Comparison of ENCODE assay signal across 8 cellular contexts in genomic region chr16:27327586-27327915, GRCh38. TPM values are rescaled to one million over a fixed set of nuclear protein-coding genes. Genes with fewer than 3 reads are reported as not detected.
A peak's percentile ranks its signal among the peaks of the same experiment; 100 is the strongest.
DNase-seq lines count a peak whose midpoint lies in the region; ATAC-seq, FAIRE-seq and TF ChIP-seq lines count a peak whose summit lies in the region.

No MANE protein-coding gene starts in this region.

- no peaks in the 10 kb centered on the region for H4K20me1 ChIP-seq in keratinocyte (ENCODE audit: control insufficient read depth, extremely low read depth, insufficient read depth, low read length)

- peak overlapping the region; percentile 45 for H3K4me2 ChIP-seq in keratinocyte (ENCODE audit: control insufficient read depth, extremely low read depth, insufficient read depth, low read depth, low read length)

- peaks cover 82% of the 10 kb centered on the region for H3K4me1 Mint-ChIP-seq in activated naive CD8-positive, alpha-beta T cell (ENCODE audit: low read depth)
- H3K4me1 Mint-ChIP-seq in stimulated activated naive B cell treated with anti-CD40 and anti-IgM and Interleukin-4, amounts not matched to agents 10 μg/mL and 1 μg/mL and 100 μg/mL, for 72 hours = peaks cover 60 to 89% of the 10 kb centered on the region in 2 donors

- no peaks in the 10 kb centered on the region for H3K9me3 Mint-ChIP-seq in activated naive CD8-positive, alpha-beta T cell (ENCODE audit: low read depth)
- peaks cover 0 to 5% of the 10 kb centered on the region in 2 donors for H3K9me3 Mint-ChIP-seq in stimulated activated naive B cell treated with anti-CD40 and anti-IgM and Interleukin-4, amounts not matched to agents 10 μg/mL and 1 μg/mL and 100 μg/mL, for 72 hours

- dilution Hi-C loops in keratinocyte (cut with MboI; ENCODE audit: extremely low pct_ligation_motif_present, low sequenced_read_pairs) = no loop called here

- no peaks in the 10 kb centered on the region for H3K27me3 Mint-ChIP-seq in activated naive CD8-positive, alpha-beta T cell
- no peaks in the 10 kb centered on the region for H3K27me3 Mint-ChIP-seq in stimulated activated naive B cell treated with anti-CD40 and anti-IgM and Interleukin-4, amounts not matched to agents 10 μg/mL and 1 μg/mL and 100 μg/mL, for 72 hours

- H3K27ac ChIP-seq in HUES64 (ENCODE audit: low read depth, low read length) = peak overlapping the region; percentile 87; the same call in 1 of the 2 replicates
- H3K27ac ChIP-seq in keratinocyte (ENCODE audit: control insufficient read depth, insufficient read depth, low read length) = peak overlapping the region; percentile 94

- peaks cover 8% of the 10 kb centered on the region; the same call in 1 of the 2 replicates for H3K36me3 ChIP-seq in HUES64 (ENCODE audit: insufficient read depth, low read length)
- peaks cover 7 to 33% of the 10 kb centered on the region in 2 experiments for H3K36me3 ChIP-seq in keratinocyte (ENCODE audit: control insufficient read depth in 2 of 2, extremely low read depth in 1 of 2, insufficient read depth in 2 of 2, low read length in 2 of 2)

- no peak for FAIRE-seq in keratinocyte (lab: Jason Lieb, UNC)

- H3K9ac ChIP-seq in HUES64 (ENCODE audit: low read depth, low read length) (0 out of 2 replicates have a peak overlapping the region, but pooled peaks have one; percentile 10), keratinocyte (ENCODE audit: control insufficient read depth, extremely low read depth, insufficient read depth, low read length) (peak overlapping the region; percentile 71)

- no peak for ATAC-seq in stimulated activated naive B cell treated with anti-CD40 and anti-IgM and Interleukin-4, amounts not matched to agents 10 μg/mL and 1 μg/mL and 100 μg/mL, for 72 hours (replicated peaks)

- peaks cover 23% of the 10 kb centered on the region for H3K36me3 Mint-ChIP-seq in activated naive CD8-positive, alpha-beta T cell
- H3K36me3 Mint-ChIP-seq in stimulated activated naive B cell treated with anti-CD40 and anti-IgM and Interleukin-4, amounts not matched to agents 10 μg/mL and 1 μg/mL and 100 μg/mL, for 72 hours = peaks cover 67 to 87% of the 10 kb centered on the region in 2 donors

- H3K4me1 ChIP-seq in HUES64 (ENCODE audit: insufficient read depth, low read length) (peaks cover 34% of the 10 kb centered on the region; the same call in 1 of the 2 replicates), keratinocyte (ENCODE audit: control insufficient read depth, extremely low read depth, insufficient read depth, low read length) (peaks cover 41% of the 10 kb centered on the region)

- H2AFZ ChIP-seq in keratinocyte (ENCODE audit: control insufficient read depth, low read length) = no peak overlapping the region

- H3K27me3 ChIP-seq in HUES64 (ENCODE audit: insufficient read depth, low read length) (no peaks in the 10 kb centered on the region), keratinocyte (ENCODE audit: control insufficient read depth, extremely low read depth, insufficient read depth, low read length) (no peaks in the 10 kb centered on the region)

- TF ChIP-seq CTCF in keratinocyte (optimal IDR thresholded peaks at IDR 0.05 in 1 of 3, IDR thresholded peaks at IDR 0.05 in 1 of 3, conservative IDR thresholded peaks at IDR 0.05 in 1 of 3; ENCODE audit: extremely low read depth in 1 of 3, insufficient read depth in 2 of 3, low read length in 3 of 3) (no peak), GM20000 (IDR thresholded peaks at IDR 0.05; ENCODE audit: extremely low read depth, missing control alignments) (no peak)

- WGBS in HUES64 = 21% methylated on average over 2 of the region's 3 CpGs

- 0 out of 2 replicates have a peak, but pooled peaks cover 2% of the 10 kb centered on the region for H3K9me3 ChIP-seq in HUES64 (ENCODE audit: insufficient read depth, low read depth, low read length)
- no peaks in the 10 kb centered on the region for H3K9me3 ChIP-seq in keratinocyte (ENCODE audit: control insufficient read depth, low read depth, low read length)

- H3K9me1 ChIP-seq in keratinocyte (ENCODE audit: control insufficient read depth, extremely low read depth, insufficient read depth, low read length) = peaks cover 3% of the 10 kb centered on the region

- DNase-seq in keratinocyte (ENCODE audit: low read depth, low spot score) (no peak), GM20000 (ENCODE audit: low spot score) (no peak), HK-2 (ENCODE audit: unreplicated experiment) (no peak), mesenteric fat pad (ENCODE audit: low spot score) (no peak), erythroblast (lab: John Stamatoyannopoulos, UW) (no peak)
- DNase-seq in stimulated activated naive B cell treated with anti-CD40 and anti-IgM and Interleukin-4, amounts not matched to agents 10 μg/mL and 1 μg/mL and 100 μg/mL, for 72 hours = no peak

- no peak for TF ChIP-seq POLR2A in erythroblast (IDR thresholded peaks at IDR 0.05; ENCODE audit: low read length)

- peak overlapping the region; percentile 92 for H3K27ac Mint-ChIP-seq in activated naive CD8-positive, alpha-beta T cell
- H3K27ac Mint-ChIP-seq in stimulated activated naive B cell treated with anti-CD40 and anti-IgM and Interleukin-4, amounts not matched to agents 10 μg/mL and 1 μg/mL and 100 μg/mL, for 72 hours = peak overlapping the region; percentile 88

- no peak overlapping the region for H3K4me3 ChIP-seq in HUES64 (ENCODE audit: low read length)
- H3K4me3 ChIP-seq in keratinocyte (ENCODE audit: control insufficient read depth in 2 of 3, extremely low read depth in 1 of 3, insufficient read depth in 2 of 3, low read depth in 1 of 3, low read length in 3 of 3) = no peak overlapping the region

- H3K79me2 ChIP-seq in keratinocyte (ENCODE audit: control insufficient read depth, insufficient read depth, low read length) = peaks cover 90% of the 10 kb centered on the region

- H3K4me3 Mint-ChIP-seq in activated naive CD8-positive, alpha-beta T cell = peak overlapping the region; percentile 76
- H3K4me3 Mint-ChIP-seq in stimulated activated naive B cell treated with anti-CD40 and anti-IgM and Interleukin-4, amounts not matched to agents 10 μg/mL and 1 μg/mL and 100 μg/mL, for 72 hours = peak overlapping the region; percentile 34 to 51

RNA-seq across cellular contexts. Expression of gene IL4R, which starts 13.8 kb away (rescaled TPM):
- 16.4 TPM for polyA plus RNA-seq in HUES64 (2013, experiment 1 of 2)
- 18.4 TPM for polyA plus RNA-seq in HUES64 (2013, experiment 2 of 2)
- polyA plus RNA-seq in keratinocyte = 60.5 to 79.1 TPM (median 77.8 TPM) in 3 replicates
- 27.2 TPM for polyA plus RNA-seq in keratinocyte (2011; ENCODE audit: low read depth)
- 31.6 and 39.6 TPM in 2 replicates for polyA plus RNA-seq in keratinocyte (2011; cell fraction: cytosol; rRNA removed)
- polyA plus RNA-seq in keratinocyte (2011; cell fraction: nucleus; rRNA removed) = 153 and 169 TPM in 2 replicates
- polyA plus RNA-seq in keratinocyte (2012; ENCODE audit: low replicate concordance) = 48.6 and 66.4 TPM in 2 replicates
- 90.9 to 242 TPM (median 99.7 TPM) in 3 replicates for polyA minus RNA-seq in keratinocyte
- polyA minus RNA-seq in keratinocyte (2011; cell fraction: cytosol; rRNA and poly(A)+ RNA removed) = 54.3 TPM
- polyA minus RNA-seq in keratinocyte (2011; cell fraction: nucleus; rRNA and poly(A)+ RNA removed) = 107 and 118 TPM in 2 replicates
- total RNA-seq in mesenteric fat pad = 85.8 TPM

RNA-seq across cellular contexts. Expression of gene NSMCE1, which starts 59.0 kb away (rescaled TPM):
- polyA plus RNA-seq in HUES64 (2013, experiment 1 of 2) = 34.0 TPM
- polyA plus RNA-seq in HUES64 (2013, experiment 2 of 2) = 45.0 TPM
- polyA plus RNA-seq in keratinocyte = 54.7 to 59.8 TPM (median 55.9 TPM) in 3 replicates
- 118 TPM for polyA plus RNA-seq in keratinocyte (2011; ENCODE audit: low read depth)
- 38.0 and 44.0 TPM in 2 replicates for polyA plus RNA-seq in keratinocyte (2011; cell fraction: cytosol; rRNA removed)
- polyA plus RNA-seq in keratinocyte (2011; cell fraction: nucleus; rRNA removed) = 22.4 and 22.7 TPM in 2 replicates
- polyA plus RNA-seq in keratinocyte (2012; ENCODE audit: low replicate concordance) = 80.7 and 111 TPM in 2 replicates
- polyA minus RNA-seq in keratinocyte = 45.9 to 271 TPM (median 55.7 TPM) in 3 replicates
- 30.9 TPM for polyA minus RNA-seq in keratinocyte (2011; cell fraction: cytosol; rRNA and poly(A)+ RNA removed)
- 15.0 and 16.2 TPM in 2 replicates for polyA minus RNA-seq in keratinocyte (2011; cell fraction: nucleus; rRNA and poly(A)+ RNA removed)
- total RNA-seq in mesenteric fat pad = 39.6 TPM
